Comparison of ENCODE assay signal across 20 cellular contexts in genomic region chr4:1531683-1532548, GRCh38.
DNase-seq lines count a peak whose midpoint lies in the region; ATAC-seq and TF ChIP-seq lines count a peak whose summit lies in the region.
"Had no signal": no experiment of that assay in that cellular context is flagged by ENCODE, and none has a peak within 500 bp of the region (broad histone marks: within the 10 kb centered on the region; RNA-seq: fewer than 3 reads in every experiment).

No MANE protein-coding gene starts in this region.

- CTCF ChIA-PET in A673 (lab: Charles Lee), result no interaction called here

- DNase-seq in left ventricle myocardium superior (peak; percentile 18), cardiac septum (ENCODE audit: low spot score) (no peak), hepatocyte (ENCODE audit: low spot score) (peak; percentile 69), mucosa of descending colon (peak in 2 of 3 donors; percentile 16 to 36), sigmoid colon (peak; percentile 56), ureter (ENCODE audit: low spot score) (no peak), A673 (ENCODE audit: low spot score) (no peak)
- DNase-seq: BE2C, DMS79, KBM-7, MM.1S, NCI-H1048, NCI-H1417 treated with DMSO at 0.1 percent for 48 hours, NCI-H187, NCI-H446 treated with DMSO at 0.1 percent for 48 hours, NCI-H526 treated with DMSO at 0.1 percent for 48 hours, OCI-M1, SHP77 had no signal

- H4K20me1 ChIP-seq in hepatocyte (ENCODE audit: insufficient read depth, poor library complexity, severe bottlenecking), result no peaks in the 10 kb centered on the region

- TF ChIP-seq POLR2A in sigmoid colon (IDR thresholded peaks at IDR 0.05), result no peak

- intact Hi-C loops in left ventricle myocardium superior (cut with micrococcal nuclease), result no loop called here
- intact Hi-C loops in cardiac septum (cut with DNase I), result no loop called here
- intact Hi-C loops in mucosa of descending colon (cut with DNase I, micrococcal nuclease), result no loop called here
- intact Hi-C loops in sigmoid colon (cut with DNase I), result no loop called here
- intact Hi-C loops in A673 (cut with micrococcal nuclease; ENCODE audit: unreplicated experiment), result no loop called here

- H3K27me3 ChIP-seq in hepatocyte (peaks cover 24% of the 10 kb centered on the region), sigmoid colon (peaks cover 5 to 72% (median 39%) of the 10 kb centered on the region in 3 donors), A673 (replicated peaks; ENCODE audit: insufficient read depth, low read depth, low read length, poor library complexity) (peaks cover 62% of the 10 kb centered on the region)

- H3K27ac ChIP-seq in hepatocyte (peak overlapping the region; percentile 80), sigmoid colon (no peak overlapping the region), A673 (ENCODE audit: low read depth, low read length, poor library complexity, severe bottlenecking) (no peak overlapping the region)
- H3K27ac ChIP-seq: A549 had no signal

- H3K36me3 ChIP-seq in hepatocyte (replicated peaks; ENCODE audit: insufficient read depth, low read depth), result no peaks in the 10 kb centered on the region
- H3K36me3 ChIP-seq in mucosa of descending colon (ENCODE audit: low read depth), result no peaks in the 10 kb centered on the region
- H3K36me3 ChIP-seq in sigmoid colon, result no peaks in the 10 kb centered on the region
- no peaks in the 10 kb centered on the region for H3K36me3 ChIP-seq in A673 (ENCODE audit: insufficient read depth, low read length, poor library complexity, severe bottlenecking)
- H3K36me3 ChIP-seq: BE2C had no signal

- H3K9me2 ChIP-seq in hepatocyte (replicated peaks; ENCODE audit: insufficient read depth), result no peaks in the 10 kb centered on the region

- TF ChIP-seq EP300 in sigmoid colon (IDR thresholded peaks at IDR 0.05), result no peak

- ATAC-seq in left ventricle myocardium superior, result no peak
- ATAC-seq in mucosa of descending colon, result no peak
- ATAC-seq in HG02884 (IDR thresholded peaks at IDR 0.05; ENCODE audit: unreplicated experiment), result no peak
- ATAC-seq: A549 had no signal

- no peak overlapping the region for H3K4me2 ChIP-seq in hepatocyte
- H3K4me2 ChIP-seq: A549 had no signal

- 80% methylated on average over 20 of the region's 22 CpGs for WGBS in hepatocyte (ENCODE audit: low lambda C conversion rate, missing lambda C conversion rate)
- WGBS in sigmoid colon, 2 donors, result 70 to 87% methylated on average over 22 of the region's 22 CpGs

- H3K4me1 ChIP-seq in hepatocyte (ENCODE audit: insufficient read depth) (peaks cover 7% of the 10 kb centered on the region), mucosa of descending colon (ENCODE audit: low read depth) (no peaks in the 10 kb centered on the region), sigmoid colon (no peaks in the 10 kb centered on the region), A673 (ENCODE audit: insufficient read depth, low read length, poor library complexity, severe bottlenecking) (peaks cover 16% of the 10 kb centered on the region)
- H3K4me1 ChIP-seq: A549 had no signal

- BruUV-seq in A673 (replicated peaks; lab: Mats Ljungman, UMichigan), result no TSS peak

- no peak overlapping the region for H3K4me3 ChIP-seq in hepatocyte
- no peak overlapping the region for H3K4me3 ChIP-seq in mucosa of descending colon
- H3K4me3 ChIP-seq in sigmoid colon, result no peak overlapping the region
- H3K4me3 ChIP-seq in A673 (ENCODE audit: low read depth, low read length, poor library complexity, severe bottlenecking), result no peak overlapping the region
- H3K4me3 ChIP-seq: A549 had no signal

- no peaks in the 10 kb centered on the region for H3K9me3 ChIP-seq in hepatocyte (ENCODE audit: low read depth)
- no peaks in the 10 kb centered on the region for H3K9me3 ChIP-seq in mucosa of descending colon
- H3K9me3 ChIP-seq in sigmoid colon, result no peaks in the 10 kb centered on the region
- no peaks in the 10 kb centered on the region for H3K9me3 ChIP-seq in A673 (ENCODE audit: low read depth, low read length, poor library complexity, severe bottlenecking)
- H3K9me3 ChIP-seq: A549, BE2C had no signal

- TF ChIP-seq CTCF in hepatocyte (IDR thresholded peaks at IDR 0.05; ENCODE audit: poor library complexity) (no peak), mucosa of descending colon (IDR thresholded peaks at IDR 0.05) (no peak), sigmoid colon (IDR thresholded peaks at IDR 0.05) (no peak), A673 (conservative IDR thresholded peaks at IDR 0.05; ENCODE audit: low read depth, low read length) (no peak)

- H3K79me2 ChIP-seq in hepatocyte, result no peaks in the 10 kb centered on the region

- POLR2A ChIA-PET in A673 (lab: Charles Lee; ENCODE audit: low non-redundant PET), result no interaction called here

- no peak overlapping the region for H2AFZ ChIP-seq in hepatocyte

Comparison
In these comparisons a context has a peak if more than half of its experiments do, and no peak if none do; other contexts are left out.
1. DNase-seq: peak in left ventricle myocardium superior (single experiment), hepatocyte (single experiment), mucosa of descending colon (2 of 3) and sigmoid colon (single experiment); none in cardiac septum (single experiment), ureter (single experiment) and A673 (single experiment).